23 cellular contexts compared by ENCODE assay signal in the genomic region with DNA sequence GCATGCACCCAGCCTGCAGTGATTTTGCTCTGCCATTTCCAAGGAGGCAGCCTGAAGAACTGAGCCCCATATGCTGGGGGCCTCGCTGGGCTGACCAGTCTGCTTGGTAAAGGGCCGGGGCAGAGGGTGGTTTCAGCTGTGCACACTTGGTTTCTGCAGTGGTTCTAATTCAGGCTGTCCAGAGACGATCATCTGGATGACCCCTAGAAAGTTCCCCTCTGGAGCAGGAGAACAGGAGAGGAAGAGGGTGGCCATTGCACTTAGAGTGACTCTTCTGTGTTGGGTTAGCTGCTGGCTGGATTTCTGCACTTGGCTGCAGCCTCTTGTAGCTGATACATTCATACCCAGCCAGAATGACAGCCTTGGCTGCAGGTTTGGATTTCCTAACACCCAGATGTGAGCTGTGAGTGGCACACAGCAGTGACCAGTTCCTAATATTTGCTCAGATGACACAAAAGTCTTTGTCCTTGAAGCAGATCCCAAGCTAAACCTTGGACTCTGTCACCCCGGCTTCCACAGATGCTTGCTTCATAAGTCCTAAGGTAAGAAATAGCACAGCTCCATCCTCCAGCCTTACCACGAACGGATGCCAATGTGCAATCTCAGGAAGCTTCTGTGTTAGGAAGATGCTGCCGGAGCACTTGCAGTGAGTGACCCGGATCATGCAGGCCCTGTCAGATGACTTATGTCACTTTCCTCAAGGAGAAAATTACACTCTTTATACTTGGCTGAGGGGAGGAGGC.
DNase-seq lines count a peak whose midpoint lies in the region; ATAC-seq and TF ChIP-seq lines count a peak whose summit lies in the region.
"Had no signal": no experiment of that assay in that cellular context is flagged by ENCODE, and none has a peak within 500 bp of the region (broad histone marks: within the 10 kb centered on the region; RNA-seq: fewer than 3 reads in every experiment).

No MANE protein-coding gene starts in this region.

- ATAC-seq in GM18519 (IDR thresholded peaks at IDR 0.05; ENCODE audit: low FRiP score, unreplicated experiment), result no peak
- ATAC-seq: GM12878; natural killer cell; stimulated activated naive CD8-positive, alpha-beta T cell treated with anti-CD3 and anti-CD28 coated beads, Interleukin-15, Interleukin-2, amounts not matched to agents 100 U/mL and 50 U/mL, for 24 hours had no signal

- no peak overlapping the region for H3K4me3 ChIP-seq in epithelial cell of esophagus (ENCODE audit: low read length)
- H3K4me3 ChIP-seq: GM12878, ovary, skin epidermis had no signal

- no peak for TF ChIP-seq CTCF in epithelial cell of esophagus (IDR thresholded peaks at IDR 0.05; ENCODE audit: insufficient read depth, low read depth, low read length, missing control alignments)

- DNase-seq in NCI-H1417 (lab: John Stamatoyannopoulos, UW), result peak in 2 of 3 experiments; percentile 26 to 44
- no peak for DNase-seq in NCI-H1417 treated with DMSO at 0.1 percent for 48 hours (lab: John Stamatoyannopoulos, UW)
- DNase-seq in epithelial cell of esophagus (ENCODE audit: low read depth), result peak; percentile 19
- DNase-seq in islet precursor cell, result peak; percentile 41
- peak; percentile 15 for DNase-seq in stromal cell of bone marrow (ENCODE audit: low read depth)
- DNase-seq in AG08395 (ENCODE audit: low spot score), result no peak
- no peak for DNase-seq in globus pallidus (ENCODE audit: low spot score)
- DNase-seq: activated CD4-positive, alpha-beta T cell treated with anti-CD3 and anti-CD28 coated beads, Interleukin-2, amount 50 U/mL, for 48 hours; activated naive CD4-positive, alpha-beta T cell; activated T-cell treated with anti-CD3 and anti-CD28 coated beads, Interleukin-2, amount 50 U/mL, for 1 hour; cerebellar nuclear complex; GF-D8; HCEC 1CT; immature natural killer cell; natural killer cell; NCI-H2029; NCI-H524 treated with DMSO at 0.1 percent for 48 hours; ovary; stimulated activated naive CD8-positive, alpha-beta T cell treated with anti-CD3 and anti-CD28 coated beads, Interleukin-15, Interleukin-2, amounts not matched to agents 100 U/mL and 50 U/mL, for 24 hours; WERI-Rb-1 had no signal

Comparison
In these comparisons a context has a peak if more than half of its experiments do, and no peak if none do; other contexts are left out.
1. DNase-seq: peak in NCI-H1417 (2 of 3), epithelial cell of esophagus (single experiment), islet precursor cell (single experiment) and stromal cell of bone marrow (single experiment); none in NCI-H1417 treated with DMSO at 0.1 percent for 48 hours (single experiment), AG08395 (single experiment) and globus pallidus (single experiment).